Comparison of ENCODE assay signal across 9 cellular contexts in genomic region chr5:53008751-53009150, GRCh38. TPM values are rescaled to one million over a fixed set of nuclear protein-coding genes. Genes with fewer than 3 reads are reported as not detected.
DNase-seq lines count a peak whose midpoint lies in the region; ATAC-seq, FAIRE-seq and TF ChIP-seq lines count a peak whose summit lies in the region.
"Had no signal": no experiment of that assay in that cellular context is flagged by ENCODE, and none has a peak within 500 bp of the region (broad histone marks: within the 10 kb centered on the region; RNA-seq: fewer than 3 reads in every experiment).

No MANE protein-coding gene starts in this region.

- no peaks in the 10 kb centered on the region for H3K4me1 ChIP-seq in GM12878 (ENCODE audit: control insufficient read depth, insufficient read depth, low read length)
- no peaks in the 10 kb centered on the region for H3K4me1 ChIP-seq in transverse colon
- H3K4me1 ChIP-seq in spleen = peaks cover 7 to 27% (median 17%) of the 10 kb centered on the region in 6 donors

- no peak for TF ChIP-seq POLR2A in GM12878 (IDR thresholded peaks at IDR 0.05; ENCODE audit: low read depth, low read length)
- TF ChIP-seq POLR2A in transverse colon (IDR thresholded peaks at IDR 0.05) = no peak
- no peak for TF ChIP-seq POLR2A in spleen (IDR thresholded peaks at IDR 0.05)

- H3K9ac ChIP-seq in GM12878 (ENCODE audit: control insufficient read depth, insufficient read depth, low read length) = no peak overlapping the region

- no peak for TF ChIP-seq RAD21 in GM12878 (IDR thresholded peaks at IDR 0.05; ENCODE audit: insufficient read depth, low read depth, low read length)

- no peak overlapping the region for H2AFZ ChIP-seq in GM12878 (ENCODE audit: control insufficient read depth, low read depth, low read length)

- TF ChIP-seq EP300 in GM12878 (IDR thresholded peaks at IDR 0.05; ENCODE audit: borderline replicate concordance in 1 of 2, control insufficient read depth in 1 of 2, low read depth in 2 of 2, low read length in 2 of 2) (no peak), transverse colon (IDR thresholded peaks at IDR 0.05; ENCODE audit: low read depth) (no peak)

- CTCF ChIA-PET in GM12878 (lab: Yijun Ruan, JAX) = no interaction called here

- DNase-seq in GM12864 (ENCODE audit: low read depth) = peak; percentile 19
- no peak for DNase-seq in GM12878 (ENCODE audit: low read depth, low spot score)
- DNase-seq in Right ventricle myocardium inferior (ENCODE audit: missing footprints) = no peak
- DNase-seq in transverse colon = no peak
- DNase-seq in COLO668 (lab: John Stamatoyannopoulos, UW; ENCODE audit: unreplicated experiment) = no peak
- DNase-seq in spleen = no peak

- no TSS peak for BruUV-seq in GM12878 (replicated peaks; lab: Mats Ljungman, UMichigan)

- peaks cover 0 to 2% of the 10 kb centered on the region in 2 experiments; a peak in 1 of 4 replicates for H3K27me3 ChIP-seq in GM12878 (replicated peaks in 1 of 2; ENCODE audit: control insufficient read depth in 2 of 2, insufficient read depth in 2 of 2, low read length in 1 of 2)
- no peaks in the 10 kb centered on the region for H3K27me3 ChIP-seq in transverse colon
- H3K27me3 ChIP-seq in spleen (replicated peaks in 1 of 7) = no peaks in the 10 kb centered on the region

- SMC1A ChIA-PET in GM12878 (lab: Charles Lee; ENCODE audit: uncharacterized antibody, unreplicated experiment) = no interaction called here

- intact Hi-C loops in GM12878 (cut with micrococcal nuclease; ENCODE audit: unreplicated experiment) (no loop called here), Right ventricle myocardium inferior (cut with DNase I) (no loop called here), transverse colon (cut with DNase I; ENCODE audit: low total_unique reads) (no loop called here), spleen (cut with DNase I; ENCODE audit: low total_unique reads) (no loop called here)

- H3K4me2 ChIP-seq in GM12878 (ENCODE audit: control insufficient read depth, insufficient read depth) = no peak overlapping the region

- 0% methylated on average over 1 of the region's 1 CpG for WGBS in GM12878 (ENCODE audit: insufficient coverage, insufficient replicate concordance, low lambda C conversion rate, missing lambda C conversion rate)
- 0 to 13% methylated on average over 1 of the region's 1 CpG for WGBS in transverse colon (ENCODE audit: low coverage in 1 of 2), 2 donors
- 30 to 50% (median 47%) methylated on average over 1 of the region's 1 CpG for WGBS in spleen, 5 donors

- ATAC-seq in GM21515 (IDR thresholded peaks at IDR 0.05; ENCODE audit: unreplicated experiment) = peak; percentile 96
- peak; percentile 97 for ATAC-seq in HG03565 (IDR thresholded peaks at IDR 0.05; ENCODE audit: unreplicated experiment)
- peak; percentile 89 for ATAC-seq in GM12878
- no peak for ATAC-seq in Right ventricle myocardium inferior

- no peak for FAIRE-seq in GM12878 (lab: Jason Lieb, UNC)
- FAIRE-seq: H1 had no signal

- H4K20me1 ChIP-seq in GM12878 (ENCODE audit: control insufficient read depth, insufficient read depth) = no peaks in the 10 kb centered on the region

- H3K79me2 ChIP-seq in GM12878 (ENCODE audit: control insufficient read depth, insufficient read depth, low read length) = no peaks in the 10 kb centered on the region

- in situ Hi-C loops in GM12878 (cut with MboI) = no loop called here
- in situ Hi-C loops in transverse colon (cut with MboI; ENCODE audit: low pct_ligation_motif_present in 1 of 4, low pct_unique_long_range_greater_than_20kb in 1 of 4, low sequenced_read_pairs in 3 of 4) = no loop called here

- H3K36me3 ChIP-seq in GM12878 (ENCODE audit: control insufficient read depth in 2 of 2, insufficient read depth in 2 of 2, low read length in 1 of 2) = no peaks in the 10 kb centered on the region
- no peaks in the 10 kb centered on the region for H3K36me3 ChIP-seq in transverse colon
- H3K36me3 ChIP-seq in spleen = no peaks in the 10 kb centered on the region

- no peak overlapping the region for H3K27ac ChIP-seq in GM12878 (ENCODE audit: control insufficient read depth, insufficient read depth)
- no peak overlapping the region for H3K27ac ChIP-seq in transverse colon
- H3K27ac ChIP-seq in spleen = no peak overlapping the region

- H3K4me3 ChIP-seq in GM12864 (ENCODE audit: low read depth, low read length) (no peak overlapping the region), GM12878 (no peak overlapping the region), transverse colon (no peak overlapping the region), spleen (no peak overlapping the region)

- H3K9me3 ChIP-seq in GM12878 (replicated peaks; ENCODE audit: control insufficient read depth, insufficient read depth, low read length) = no peaks in the 10 kb centered on the region
- H3K9me3 ChIP-seq in transverse colon = no peaks in the 10 kb centered on the region
- H3K9me3 ChIP-seq in spleen = peaks cover 0 to 3% (median 0%) of the 10 kb centered on the region in 8 donors

- RAD21 ChIA-PET in GM12878 (lab: Charles Lee; ENCODE audit: unreplicated experiment) = no interaction called here

- POLR2A ChIA-PET in GM12878 (lab: Charles Lee) = no interaction called here

- no peak for TF ChIP-seq CTCF in GM12864 (IDR thresholded peaks at IDR 0.05; ENCODE audit: low read depth, low read length, missing control alignments)
- no peak for TF ChIP-seq CTCF in GM12878 (IDR thresholded peaks at IDR 0.05 in 2 of 3, conservative IDR thresholded peaks at IDR 0.05 in 1 of 3; ENCODE audit: control insufficient read depth in 2 of 3, extremely low read depth in 1 of 3, insufficient read depth in 1 of 3, low read depth in 3 of 3, low read length in 3 of 3)
- TF ChIP-seq CTCF in transverse colon (IDR thresholded peaks at IDR 0.05) = no peak
- TF ChIP-seq CTCF in spleen (IDR thresholded peaks at IDR 0.05 in 8 of 11, conservative IDR thresholded peaks at IDR 0.05 in 3 of 11) = no peak

TF ChIP-seq in GM12878, 131 proteins besides CTCF, POLR2A, EP300 and RAD21 (continues in another document):
- TF ChIP-seq, protein P1, sequence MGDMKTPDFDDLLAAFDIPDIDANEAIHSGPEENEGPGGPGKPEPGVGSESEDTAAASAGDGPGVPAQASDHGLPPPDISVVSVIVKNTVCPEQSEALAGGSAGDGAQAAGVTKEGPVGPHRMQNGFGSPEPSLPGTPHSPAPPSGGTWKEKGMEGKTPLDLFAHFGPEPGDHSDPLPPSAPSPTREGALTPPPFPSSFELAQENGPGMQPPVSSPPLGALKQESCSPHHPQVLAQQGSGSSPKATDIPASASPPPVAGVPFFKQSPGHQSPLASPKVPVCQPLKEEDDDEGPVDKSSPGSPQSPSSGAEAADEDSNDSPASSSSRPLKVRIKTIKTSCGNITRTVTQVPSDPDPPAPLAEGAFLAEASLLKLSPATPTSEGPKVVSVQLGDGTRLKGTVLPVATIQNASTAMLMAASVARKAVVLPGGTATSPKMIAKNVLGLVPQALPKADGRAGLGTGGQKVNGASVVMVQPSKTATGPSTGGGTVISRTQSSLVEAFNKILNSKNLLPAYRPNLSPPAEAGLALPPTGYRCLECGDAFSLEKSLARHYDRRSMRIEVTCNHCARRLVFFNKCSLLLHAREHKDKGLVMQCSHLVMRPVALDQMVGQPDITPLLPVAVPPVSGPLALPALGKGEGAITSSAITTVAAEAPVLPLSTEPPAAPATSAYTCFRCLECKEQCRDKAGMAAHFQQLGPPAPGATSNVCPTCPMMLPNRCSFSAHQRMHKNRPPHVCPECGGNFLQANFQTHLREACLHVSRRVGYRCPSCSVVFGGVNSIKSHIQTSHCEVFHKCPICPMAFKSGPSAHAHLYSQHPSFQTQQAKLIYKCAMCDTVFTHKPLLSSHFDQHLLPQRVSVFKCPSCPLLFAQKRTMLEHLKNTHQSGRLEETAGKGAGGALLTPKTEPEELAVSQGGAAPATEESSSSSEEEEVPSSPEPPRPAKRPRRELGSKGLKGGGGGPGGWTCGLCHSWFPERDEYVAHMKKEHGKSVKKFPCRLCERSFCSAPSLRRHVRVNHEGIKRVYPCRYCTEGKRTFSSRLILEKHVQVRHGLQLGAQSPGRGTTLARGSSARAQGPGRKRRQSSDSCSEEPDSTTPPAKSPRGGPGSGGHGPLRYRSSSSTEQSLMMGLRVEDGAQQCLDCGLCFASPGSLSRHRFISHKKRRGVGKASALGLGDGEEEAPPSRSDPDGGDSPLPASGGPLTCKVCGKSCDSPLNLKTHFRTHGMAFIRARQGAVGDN (IDR thresholded peaks at IDR 0.05) = no peak
- 0 out of 4 replicates have a peak, but pooled peaks of 1 of the 2 experiments have one; percentile 23 for TF ChIP-seq IKZF2 (IDR thresholded peaks at IDR 0.05)

RNA-seq across cellular contexts. Expression of gene ITGA2, which starts 19.6 kb away (rescaled TPM):
- not detected in 2 replicates for total RNA-seq in GM12878 (2013; cell fraction: nucleolus; rRNA removed)
- total RNA-seq in GM12878 (2014; rRNA removed) = not detected in 2 replicates
- total RNA-seq in GM12878 (2014; rRNA removed; fragmentation: Illumina TruSeq; extraction: Trizol) = not detected in 2 replicates
- total RNA-seq in GM12878 (2021) = 0.13 TPM in 2 replicates
- polyA plus RNA-seq in GM12878 (2011; ENCODE audit: low read depth) = 0.07 TPM
- polyA plus RNA-seq in GM12878 (2011; rRNA removed) = 0.01 TPM in 1 of 2 replicates, not detected in the other
- under 0.01 TPM in 1 of 2 replicates, not detected in the other for polyA plus RNA-seq in GM12878 (2011; cell fraction: cytosol; rRNA removed)
- not detected in 2 replicates for polyA plus RNA-seq in GM12878 (2011; cell fraction: nucleus; rRNA removed)
- polyA plus RNA-seq in GM12878 (2012) = 0.04 and 0.07 TPM in 2 replicates
- not detected in 2 replicates for polyA plus RNA-seq in GM12878 (2014; fragmentation: Illumina TruSeq; extraction: Trizol)
- polyA plus RNA-seq in GM12878 (2014; fragmentation: Nextera tagmentation; extraction: Ambion mirVana) = under 1 TPM in 1 of 2 experiments, not detected in 1; under 0.01 TPM
- polyA plus RNA-seq in GM12878 (2014; rRNA removed) = 0.04 TPM in 1 of 2 replicates, not detected in the other
- not detected for polyA plus RNA-seq in GM12878 (2016; fragmentation: Nextera tagmentation; extraction: Ambion mirVana)
- not detected in 2 replicates for polyA minus RNA-seq in GM12878 (2011; rRNA and poly(A)+ RNA removed)
- not detected in 2 replicates for polyA minus RNA-seq in GM12878 (2011; cell fraction: cytosol; rRNA and poly(A)+ RNA removed)
- not detected in 2 replicates for polyA minus RNA-seq in GM12878 (2011; cell fraction: nucleus; rRNA and poly(A)+ RNA removed)
- 0.78 TPM for total RNA-seq in Right ventricle myocardium inferior
- 10 to 100 TPM in 1 of 4 donors, 1 to 10 TPM in 3; 1.5 to 10.1 (median 8.7) TPM for total RNA-seq in transverse colon
- 10 to 100 TPM; 10.4 to 21.6 (median 18.3) TPM for total RNA-seq in spleen
- 1 to 10 TPM in 2 of 3 donors, under 1 TPM in 1; 0.54 to 1.8 (median 1.7) TPM for polyA plus RNA-seq in spleen
